In genomic region chr10:86288695-86289576, GRCh38 we compare ENCODE assay signal across 17 cellular contexts.
A peak's percentile ranks its signal among the peaks of the same experiment; 100 is the strongest.
DNase-seq lines count a peak whose midpoint lies in the region; ATAC-seq, FAIRE-seq and TF ChIP-seq lines count a peak whose summit lies in the region.
"Had no signal": no experiment of that assay in that cellular context is flagged by ENCODE, and none has a peak within 500 bp of the region (broad histone marks: within the 10 kb centered on the region; RNA-seq: fewer than 3 reads in every experiment).

No MANE protein-coding gene starts in this region.

- H3K9ac ChIP-seq in BLaER1 = peak overlapping the region; percentile 58; the same call in 1 of the 2 replicates
- H3K9ac ChIP-seq in H1 (replicated peaks in 1 of 4; ENCODE audit: extremely low read depth in 1 of 4, low read depth in 3 of 4, low read length in 3 of 4) = no peak overlapping the region

- no peaks in the 10 kb centered on the region for H3K27me3 ChIP-seq in BLaER1
- no peaks in the 10 kb centered on the region; a peak in 2 of 7 replicates for H3K27me3 ChIP-seq in H1 (replicated peaks in 1 of 4; ENCODE audit: control insufficient read depth in 3 of 4, extremely low read depth in 1 of 4, insufficient read depth in 3 of 4, low read length in 3 of 4)
- no peaks in the 10 kb centered on the region for H3K27me3 ChIP-seq in GM23338 (ENCODE audit: insufficient read depth)

- 0 out of 2 replicates have a peak overlapping the region, but pooled peaks have one; percentile 39 for H2BK12ac ChIP-seq in H1 (ENCODE audit: low read depth, low read length)

- no peaks in the 10 kb centered on the region for H3K9me2 ChIP-seq in GM23338 (ENCODE audit: insufficient read depth)

- peak overlapping the region; percentile 19; the same call in 1 of the 2 replicates for H3K4me3 ChIP-seq in BLaER1
- no peak overlapping the region for H3K4me3 ChIP-seq in H1 (ENCODE audit: extremely low read depth in 1 of 4, insufficient read depth in 2 of 4, low read depth in 3 of 4, low read length in 4 of 4)
- no peak overlapping the region for H3K4me3 ChIP-seq in GM23338

- H2AFZ ChIP-seq in H1 (ENCODE audit: low read length) = no peak overlapping the region
- H2AFZ ChIP-seq in GM23338 = no peak overlapping the region

- H2AK5ac ChIP-seq in H1 (ENCODE audit: low read depth, low read length) = no peak overlapping the region

- no peaks in the 10 kb centered on the region for H3K79me2 ChIP-seq in H1 (ENCODE audit: control insufficient read depth in 1 of 2, insufficient read depth in 2 of 2, low read length in 2 of 2)
- no peaks in the 10 kb centered on the region for H3K79me2 ChIP-seq in GM23338 (replicated peaks; ENCODE audit: insufficient read depth)

- no peak overlapping the region for H3K56ac ChIP-seq in H1 (replicated peaks; ENCODE audit: insufficient read length, low read depth, low read length)

- H3K9me3 Mint-ChIP-seq in activated naive CD4-positive, alpha-beta T cell treated with anti-CD3 and anti-CD28 coated beads for 36 hours = no peaks in the 10 kb centered on the region
- no peaks in the 10 kb centered on the region for H3K9me3 Mint-ChIP-seq in GM23338

- H3K23ac ChIP-seq in H1 (ENCODE audit: insufficient read length) = no peak overlapping the region

- no peak for TF ChIP-seq POLR2A in H1 (IDR thresholded peaks at IDR 0.05; ENCODE audit: control extremely low read depth in 1 of 2, low read depth in 2 of 2, low read length in 2 of 2)

- H3K23me2 ChIP-seq in H1 (ENCODE audit: low read depth, low read length) = peaks cover 7% of the 10 kb centered on the region; the same call in 1 of the 2 replicates

- no peak overlapping the region for H2BK120ac ChIP-seq in H1 (replicated peaks; ENCODE audit: low read depth, low read length)

- no peak overlapping the region for H4K91ac ChIP-seq in H1 (replicated peaks; ENCODE audit: insufficient read length, low read length)

- H3K27ac Mint-ChIP-seq in activated naive CD4-positive, alpha-beta T cell treated with anti-CD3 and anti-CD28 coated beads for 36 hours = no peak overlapping the region
- no peak overlapping the region for H3K27ac Mint-ChIP-seq in GM23338
- H3K27ac Mint-ChIP-seq: B cell; CD8-positive, alpha-beta memory T cell had no signal

- no peaks in the 10 kb centered on the region for H3F3A ChIP-seq in GM23338 (replicated peaks; ENCODE audit: low read depth)

- H2BK5ac ChIP-seq in H1 (ENCODE audit: low read depth, low read length) = no peak overlapping the region

- 91% methylated on average over 10 of the region's 10 CpGs; no CpG with 5 or more reads in 1 of the 2 experiments for WGBS in H1 (ENCODE audit: extremely low coverage in 1 of 2, insufficient coverage in 1 of 2, insufficient read length in 1 of 2, insufficient replicate concordance in 2 of 2, low coverage in 1 of 2, low lambda C conversion rate in 2 of 2, missing lambda C conversion rate in 1 of 2), 2 experiments

- H3K4ac ChIP-seq in H1 (replicated peaks; ENCODE audit: insufficient read length, low read depth, low read length) = no peak overlapping the region

- intact Hi-C loops in posterior vena cava (cut with DNase I) = no loop called here
- intact Hi-C loops in activated naive CD4-positive, alpha-beta T cell treated with anti-CD3 and anti-CD28 coated beads for 36 hours (cut with micrococcal nuclease) = no loop called here

- peak overlapping the region; percentile 61; the same call in 1 of the 2 replicates for H2BK15ac ChIP-seq in H1 (ENCODE audit: low read length)

- no peak overlapping the region for H4K5ac ChIP-seq in H1 (ENCODE audit: insufficient read length, low read depth, low read length)

- H3K9me3 ChIP-seq in BLaER1 (no peaks in the 10 kb centered on the region), H1 (ENCODE audit: insufficient read depth in 2 of 2, low read depth in 1 of 2, low read length in 1 of 2) (no peaks in the 10 kb centered on the region)

- no peak for TF ChIP-seq CTCF in H1 (IDR thresholded peaks at IDR 0.05; ENCODE audit: control extremely low read depth in 1 of 3, insufficient read depth in 1 of 3, low read depth in 1 of 3, low read length in 3 of 3)
- TF ChIP-seq CTCF in GM23338 (conservative IDR thresholded peaks at IDR 0.05; ENCODE audit: low read depth in 2 of 2) = no peak

- H3K18ac ChIP-seq in H1 (ENCODE audit: extremely low read depth, low read length) = no peak overlapping the region

- DNase-seq in H1 (ENCODE audit: low read depth in 1 of 2, low spot score in 2 of 2) (peak in 1 of 2 experiments; percentile 27), posterior vena cava (ENCODE audit: low spot score) (peak; percentile 53), NCI-H1105 (lab: John Stamatoyannopoulos, UW) (no peak), GM23338 (ENCODE audit: low spot score) (no peak), CD1c-positive myeloid dendritic cell (ENCODE audit: extremely low spot score) (no peak)
- DNase-seq in activated naive CD4-positive, alpha-beta T cell treated with anti-CD3 and anti-CD28 coated beads for 36 hours = no peak
- DNase-seq: CD8-positive, alpha-beta memory T cell; DMS 273 treated with DMSO at 0.1 percent for 48 hours; Karpas-422; NCI-H2029; NCI-H510A; SIG-M5 had no signal

- POLR2A ChIA-PET in H1 (lab: Charles Lee; ENCODE audit: partially characterized antibody) = no interaction called here

- H3K4me1 ChIP-seq in BLaER1 = peaks cover 76% of the 10 kb centered on the region
- peaks cover 0 to 14% (median 11%) of the 10 kb centered on the region in 4 experiments; a peak in 6 of 7 replicates for H3K4me1 ChIP-seq in H1 (replicated peaks in 1 of 4; ENCODE audit: control insufficient read depth in 3 of 4, insufficient read depth in 4 of 4, low read length in 3 of 4)
- peaks cover 16% of the 10 kb centered on the region for H3K4me1 ChIP-seq in GM23338 (ENCODE audit: insufficient read depth)

- H4K20me1 ChIP-seq in BLaER1 (no peaks in the 10 kb centered on the region), H1 (replicated peaks in 1 of 2; ENCODE audit: control insufficient read depth in 1 of 2, insufficient read depth in 2 of 2, low read length in 2 of 2) (no peaks in the 10 kb centered on the region), GM23338 (replicated peaks; ENCODE audit: insufficient read depth) (no peaks in the 10 kb centered on the region)

- ATAC-seq in HG02759 (IDR thresholded peaks at IDR 0.05; ENCODE audit: unreplicated experiment) = peak; percentile 1
- ATAC-seq in GM23338 = no peak

- H3K27ac ChIP-seq in BLaER1 (peak overlapping the region; percentile 80), H1 (ENCODE audit: low read depth, low read length) (no peak overlapping the region), GM23338 (ENCODE audit: low read depth) (no peak overlapping the region)

- H3K36me3 ChIP-seq in BLaER1 (no peaks in the 10 kb centered on the region), H1 (ENCODE audit: control insufficient read depth in 2 of 4, insufficient read depth in 4 of 4, low read length in 3 of 4) (no peaks in the 10 kb centered on the region), GM23338 (ENCODE audit: insufficient read depth) (no peaks in the 10 kb centered on the region)

- no peak overlapping the region for H3K14ac ChIP-seq in H1 (ENCODE audit: insufficient read length)

- peaks cover 2% of the 10 kb centered on the region for H3K27me3 Mint-ChIP-seq in activated naive CD4-positive, alpha-beta T cell treated with anti-CD3 and anti-CD28 coated beads for 36 hours (ENCODE audit: low read depth)
- H3K27me3 Mint-ChIP-seq in GM23338 (ENCODE audit: insufficient read depth, low read depth, poor library complexity) = peaks cover 18% of the 10 kb centered on the region

- H4K8ac ChIP-seq in H1 (ENCODE audit: extremely low read depth, insufficient read depth, low read length) = no peak overlapping the region

- CTCF ChIA-PET in H1 (lab: Charles Lee; ENCODE audit: partially characterized antibody) = interaction anchor here (0.6 to 10.5 kb wide), 22 partner anchors 9 to 153 kb away, joined by 3 to 137 read pairs (median 4); no protein-coding TSS in a partner anchor
- CTCF ChIA-PET in activated naive CD4-positive, alpha-beta T cell treated with anti-CD3 and anti-CD28 coated beads for 36 hours (lab: Charles Lee) = interaction anchor here (1.3 kb wide), 1 partner anchor 12 kb away, joined by 4 read pairs; no protein-coding TSS in a partner anchor

- no peaks in the 10 kb centered on the region for H3K36me3 Mint-ChIP-seq in activated naive CD4-positive, alpha-beta T cell treated with anti-CD3 and anti-CD28 coated beads for 36 hours (ENCODE audit: low read depth)
- peaks cover 2% of the 10 kb centered on the region; the same call in 1 of the 3 replicates for H3K36me3 Mint-ChIP-seq in GM23338 (ENCODE audit: low read depth)
- H3K36me3 Mint-ChIP-seq: CD8-positive, alpha-beta memory T cell had no signal

- TF ChIP-seq RAD21 in H1 (IDR thresholded peaks at IDR 0.05 in 1 of 2, conservative IDR thresholded peaks at IDR 0.05 in 1 of 2; ENCODE audit: low read depth in 2 of 2, low read length in 2 of 2) = no peak

- no peaks in the 10 kb centered on the region for H3K4me1 Mint-ChIP-seq in activated naive CD4-positive, alpha-beta T cell treated with anti-CD3 and anti-CD28 coated beads for 36 hours (ENCODE audit: low read depth)
- peaks cover 21% of the 10 kb centered on the region for H3K4me1 Mint-ChIP-seq in GM23338
- H3K4me1 Mint-ChIP-seq: CD8-positive, alpha-beta memory T cell had no signal

- H3K79me1 ChIP-seq in H1 (ENCODE audit: low read depth, low read length) = no peaks in the 10 kb centered on the region

- H3K4me3 Mint-ChIP-seq in activated naive CD4-positive, alpha-beta T cell treated with anti-CD3 and anti-CD28 coated beads for 36 hours = no peak overlapping the region
- no peak overlapping the region for H3K4me3 Mint-ChIP-seq in GM23338
- H3K4me3 Mint-ChIP-seq: B cell; CD8-positive, alpha-beta memory T cell had no signal

- no peak overlapping the region for H2BK20ac ChIP-seq in H1 (ENCODE audit: low read length)

- FAIRE-seq in H1 (lab: Jason Lieb, UNC) = no peak
- FAIRE-seq: H54, RCC 7860 had no signal

- peak overlapping the region; percentile 85 for H3K4me2 ChIP-seq in BLaER1
- H3K4me2 ChIP-seq in H1 (ENCODE audit: insufficient read depth in 1 of 2, low read depth in 2 of 2, low read length in 2 of 2) = no peak overlapping the region
- H3K4me2 ChIP-seq in GM23338 = no peak overlapping the region

- TF ChIP-seq EP300 in H1 (IDR thresholded peaks at IDR 0.05; ENCODE audit: borderline replicate concordance in 1 of 2, low read depth in 2 of 2, low read length in 2 of 2) = no peak

TF ChIP-seq in H1, 55 proteins besides CTCF, POLR2A, EP300 and RAD21 (continues in another document):
- no peak for TF ChIP-seq KDM1A (IDR thresholded peaks at IDR 0.05; ENCODE audit: borderline replicate concordance, low read length)
- no peak for TF ChIP-seq HDAC6 (IDR thresholded peaks at IDR 0.05; ENCODE audit: low read depth, low read length)
- no peak for TF ChIP-seq GABPA (IDR thresholded peaks at IDR 0.05; ENCODE audit: borderline replicate concordance, insufficient read depth, low read length)
- no peak for TF ChIP-seq POU5F1 (IDR thresholded peaks at IDR 0.05; ENCODE audit: low read depth, low read length)

TF ChIP-seq in GM23338, 12 proteins besides CTCF, POLR2A, EP300 and RAD21 (continues in another document):
- TF ChIP-seq EZH2phosphoT487 (IDR thresholded peaks at IDR 0.05; ENCODE audit: unreplicated experiment) (no peak), JUNB (IDR thresholded peaks at IDR 0.05; ENCODE audit: unreplicated experiment) (no peak)
